Comparison of ENCODE assay signal across 13 cellular contexts in genomic region chr10:69217119-69217754, GRCh38. TPM values are rescaled to one million over a fixed set of nuclear protein-coding genes. Genes with fewer than 3 reads are reported as not detected.
DNase-seq lines count a peak whose midpoint lies in the region; ATAC-seq, FAIRE-seq and TF ChIP-seq lines count a peak whose summit lies in the region.
"Had no signal": no experiment of that assay in that cellular context is flagged by ENCODE, and none has a peak within 500 bp of the region (broad histone marks: within the 10 kb centered on the region; RNA-seq: fewer than 3 reads in every experiment).

No MANE protein-coding gene starts in this region.

- H3K27me3 ChIP-seq in bronchial epithelial cell (ENCODE audit: control insufficient read depth, insufficient read depth, low read length) (no peaks in the 10 kb centered on the region), lung (ENCODE audit: control insufficient read depth, insufficient read depth) (no peaks in the 10 kb centered on the region)
- H3K27me3 ChIP-seq: right lobe of liver had no signal

- 71 to 80% methylated on average over 4 of the region's 4 CpGs for WGBS in lung, 2 donors

- DNase-seq in CD1c-positive myeloid dendritic cell (ENCODE audit: extremely low spot score) = peak; percentile 16
- DNase-seq in LoVo (ENCODE audit: low spot score) = peak; percentile 93
- DNase-seq in bronchial epithelial cell (ENCODE audit: low read depth) = peak; percentile 98
- no peak for DNase-seq in lung (ENCODE audit: low spot score)
- no peak for DNase-seq in SHP77 (lab: John Stamatoyannopoulos, UW)
- no peak for DNase-seq in GOT3 (lab: John Stamatoyannopoulos, UW)
- no peak for DNase-seq in D721Med (ENCODE audit: insufficient read length, low spot score)
- DNase-seq: activated CD4-positive, alpha-beta memory T cell treated with anti-CD3 and anti-CD28 coated beads, Interleukin-2, amount 10 ng/mL, durations not matched to agents 7 days and 5 days; cerebellar nuclear complex; immature natural killer cell; right lobe of liver; RPMI8226 had no signal

- no peak overlapping the region for H3K27ac ChIP-seq in lung (ENCODE audit: low read depth in 1 of 2, low read length in 1 of 2)
- H3K27ac ChIP-seq: right lobe of liver had no signal

- FAIRE-seq in bronchial epithelial cell (lab: Jason Lieb, UNC) (no peak), D721Med (lab: Jason Lieb, UNC) (no peak)

- ATAC-seq in lung (ENCODE audit: insufficient read depth, low FRiP score) (peak; percentile 36), HG03139 (IDR thresholded peaks at IDR 0.05; ENCODE audit: unreplicated experiment) (no peak)

- H3K36me3 ChIP-seq in bronchial epithelial cell (ENCODE audit: control insufficient read depth, insufficient read depth, low read length) (no peaks in the 10 kb centered on the region), lung (ENCODE audit: control insufficient read depth in 2 of 2, insufficient read depth in 2 of 2, low read length in 2 of 2) (no peaks in the 10 kb centered on the region)
- H3K36me3 ChIP-seq: right lobe of liver had no signal

- H3K9me3 ChIP-seq in lung (ENCODE audit: control insufficient read depth in 2 of 2, insufficient read depth in 1 of 2, low read length in 1 of 2) = no peaks in the 10 kb centered on the region
- H3K9me3 ChIP-seq: right lobe of liver had no signal

- TF ChIP-seq CTCF in bronchial epithelial cell (IDR thresholded peaks at IDR 0.05; ENCODE audit: insufficient read depth, low read length, severe bottlenecking) (no peak), lung (IDR thresholded peaks at IDR 0.05; ENCODE audit: control extremely low read depth, extremely low read depth) (no peak), D721Med (IDR thresholded peaks at IDR 0.05; ENCODE audit: insufficient read depth, missing control alignments) (no peak)

- no peaks in the 10 kb centered on the region for H3K4me1 ChIP-seq in lung (ENCODE audit: control insufficient read depth in 2 of 2, insufficient read depth in 2 of 2, low read length in 2 of 2)

- H3K4me3 ChIP-seq in bronchial epithelial cell (ENCODE audit: low read depth, low read length) (no peak overlapping the region), lung (no peak overlapping the region)
- H3K4me3 ChIP-seq: right lobe of liver had no signal

RNA-seq across cellular contexts. Expression of gene HKDC1, which starts 2.9 kb away (rescaled TPM):
- total RNA-seq in bronchial epithelial cell (3.9 and 12.7 TPM in 2 replicates), lung (10 to 100 TPM in 1 of 2 donors, 1 to 10 TPM in 1; 1.5 to 11.1 TPM)
- polyA plus RNA-seq in lung = 1 to 10 TPM; 4.6 TPM

RNA-seq across cellular contexts. Expression of gene SUPV3L1, which starts 37.2 kb away (rescaled TPM):
- total RNA-seq in bronchial epithelial cell = 39.2 and 46.6 TPM in 2 replicates
- total RNA-seq in lung = 10 to 100 TPM; 21.8 to 24.6 TPM
- polyA plus RNA-seq in lung = 10 to 100 TPM; 17.0 to 52.7 TPM

Comparison
In these comparisons a context has a peak if more than half of its experiments do, and no peak if none do; other contexts are left out.
1. DNase-seq: peak in CD1c-positive myeloid dendritic cell (single experiment), LoVo (single experiment) and bronchial epithelial cell (single experiment); none in lung (single experiment), SHP77 (0 of 2), GOT3 (single experiment) and D721Med (single experiment).